ENCODE assay signal across 13 cellular contexts in genomic region chr13:87259479-87260083, GRCh38.
DNase-seq lines count a peak whose midpoint lies in the region; ATAC-seq and TF ChIP-seq lines count a peak whose summit lies in the region.
"Had no signal": no experiment of that assay in that cellular context is flagged by ENCODE, and none has a peak within 500 bp of the region (broad histone marks: within the 10 kb centered on the region; RNA-seq: fewer than 3 reads in every experiment).

No MANE protein-coding gene starts in this region.

- H3K27ac ChIP-seq in heart right ventricle (no peak overlapping the region), OCI-LY7 (ENCODE audit: low read depth, low read length, poor library complexity, severe bottlenecking) (no peak overlapping the region), upper lobe of right lung (no peak overlapping the region), colonic mucosa (no peak overlapping the region)
- H3K27ac ChIP-seq: suprapubic skin had no signal

- TF ChIP-seq CTCF in heart right ventricle (IDR thresholded peaks at IDR 0.05) (peak in 6 of 9 donors; percentile 14 to 47 (median 28)), OCI-LY7 (conservative IDR thresholded peaks at IDR 0.05; ENCODE audit: low read length) (peak; percentile 68), epithelial cell of proximal tubule (conservative IDR thresholded peaks at IDR 0.05; ENCODE audit: low read depth, low read length) (peak; percentile 66), upper lobe of right lung (IDR thresholded peaks at IDR 0.05) (peak; percentile 12), colonic mucosa (IDR thresholded peaks at IDR 0.05) (no peak)

- DNase-seq in heart right ventricle, result no peak
- DNase-seq in Right ventricle myocardium superior, result no peak
- DNase-seq in OCI-LY7 (ENCODE audit: low spot score), result peak; percentile 46
- DNase-seq in epithelial cell of proximal tubule (ENCODE audit: low read depth), result no peak
- DNase-seq in upper lobe of right lung, result no peak
- DNase-seq in COR-L47 (lab: John Stamatoyannopoulos, UW), result no peak
- DNase-seq in colonic mucosa, result no peak
- DNase-seq: activated CD8-positive, alpha-beta T cell treated with anti-CD3 and anti-CD28 coated beads, Interleukin-2, amount 10 ng/mL, durations not matched to agents 7 days and 5 days; C1 segment of cervical spinal cord; cerebellar nuclear complex; left cardiac atrium had no signal

- H3K79me2 ChIP-seq in OCI-LY7 (ENCODE audit: insufficient read depth, low read depth, low read length), result no peaks in the 10 kb centered on the region

- WGBS in heart right ventricle, 2 donors, result 22 to 23% methylated on average over 5 of the region's 5 CpGs

- H3K9me2 ChIP-seq in OCI-LY7 (ENCODE audit: insufficient read depth, low read length), result no peaks in the 10 kb centered on the region

- no peaks in the 10 kb centered on the region for H4K20me1 ChIP-seq in OCI-LY7 (ENCODE audit: insufficient read depth, low read length)

- no peak overlapping the region for H3K9ac ChIP-seq in colonic mucosa (ENCODE audit: low read depth in 2 of 2, low read length in 2 of 2)

- no TSS peak for BruUV-seq in OCI-LY7 (replicated peaks; lab: Mats Ljungman, UMichigan)

- POLR2A ChIA-PET in OCI-LY7 (lab: Charles Lee), result interaction anchor here (0.7 to 1.2 kb wide), 3 partner anchors 10 to 233 kb away, joined by 3 to 11 read pairs (median 4); no protein-coding TSS in a partner anchor

- ATAC-seq in heart right ventricle (no peak), Right ventricle myocardium superior (ENCODE audit: poor library complexity) (no peak), upper lobe of right lung (no peak), HG03097 (IDR thresholded peaks at IDR 0.05; ENCODE audit: low FRiP score, unreplicated experiment) (no peak)
- ATAC-seq: activated CD8-positive, alpha-beta T cell treated with anti-CD3 and anti-CD28 coated beads, Interleukin-2, amount 10 ng/mL, durations not matched to agents 7 days and 5 days; left cardiac atrium had no signal

- no peak overlapping the region for H2AFZ ChIP-seq in OCI-LY7 (ENCODE audit: low read length)

- H3K4me3 ChIP-seq in heart right ventricle, result no peak overlapping the region
- H3K4me3 ChIP-seq in OCI-LY7 (ENCODE audit: low read depth, low read length, poor library complexity, severe bottlenecking), result no peak overlapping the region
- H3K4me3 ChIP-seq in epithelial cell of proximal tubule (ENCODE audit: low read depth, low read length), result peak overlapping the region; percentile 6
- H3K4me3 ChIP-seq in upper lobe of right lung, result no peak overlapping the region
- H3K4me3 ChIP-seq in colonic mucosa, result no peak overlapping the region
- H3K4me3 ChIP-seq: suprapubic skin had no signal

- H3K9me3 ChIP-seq in heart right ventricle, result peaks cover 0 to 7% (median 0%) of the 10 kb centered on the region in 11 donors
- H3K9me3 ChIP-seq in OCI-LY7 (ENCODE audit: low read length), result 0 out of 2 replicates have a peak, but pooled peaks cover 4% of the 10 kb centered on the region
- H3K9me3 ChIP-seq in upper lobe of right lung, result no peaks in the 10 kb centered on the region
- no peaks in the 10 kb centered on the region for H3K9me3 ChIP-seq in colonic mucosa
- H3K9me3 ChIP-seq: suprapubic skin had no signal

- CTCF ChIA-PET in OCI-LY7 (lab: Charles Lee; ENCODE audit: unreplicated experiment), result no interaction called here

- no peak overlapping the region for H3K4me2 ChIP-seq in OCI-LY7 (ENCODE audit: low read length)

- intact Hi-C loops in heart right ventricle (cut with DNase I) (no loop called here), Right ventricle myocardium superior (cut with DNase I) (no loop called here), OCI-LY7 (cut with micrococcal nuclease; ENCODE audit: unreplicated experiment) (loop anchor here (1.0 to 10.0 kb wide), 3 partner anchors 15 to 515 kb away; no protein-coding TSS in a partner anchor), upper lobe of right lung (cut with DNase I) (no loop called here), colonic mucosa (cut with DNase I) (no loop called here)

- H3K36me3 ChIP-seq in heart right ventricle (no peaks in the 10 kb centered on the region), OCI-LY7 (ENCODE audit: insufficient read depth, low read length) (no peaks in the 10 kb centered on the region), upper lobe of right lung (no peaks in the 10 kb centered on the region), colonic mucosa (no peaks in the 10 kb centered on the region)
- H3K36me3 ChIP-seq: suprapubic skin had no signal

- H3K27me3 ChIP-seq in heart right ventricle (no peaks in the 10 kb centered on the region), upper lobe of right lung (no peaks in the 10 kb centered on the region), colonic mucosa (no peaks in the 10 kb centered on the region)
- H3K27me3 ChIP-seq: suprapubic skin had no signal

- H3K4me1 ChIP-seq in heart right ventricle, result no peaks in the 10 kb centered on the region
- no peaks in the 10 kb centered on the region for H3K4me1 ChIP-seq in OCI-LY7 (ENCODE audit: insufficient read depth, low read length, poor library complexity, severe bottlenecking)
- no peaks in the 10 kb centered on the region for H3K4me1 ChIP-seq in upper lobe of right lung
- H3K4me1 ChIP-seq in colonic mucosa, result no peaks in the 10 kb centered on the region
- H3K4me1 ChIP-seq: suprapubic skin had no signal
